In genomic region chr2:68467077-68467960, GRCh38 we compare ENCODE assay signal across 1 cellular context.
TF ChIP-seq lines count a peak whose summit lies in the region.

Gene APLF (plus strand): TSS chr2:68467585. CDS start chr2:68467732, 147 bp downstream.
A gene with protein sequence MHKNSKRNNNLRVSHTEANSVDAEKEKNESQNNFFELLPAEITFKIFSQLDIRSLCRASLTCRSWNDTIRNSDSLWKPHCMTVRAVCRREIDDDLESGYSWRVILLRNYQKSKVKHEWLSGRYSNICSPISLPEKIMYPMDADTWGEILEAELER (minus strand): TSS chr2:68467294. CDS start chr2:68465145, 2,149 bp downstream.

TF ChIP-seq in HepG2, 621 proteins besides CTCF, POLR2A, EP300 and RAD21 (continued from another document and continues in another):
- TF ChIP-seq, protein P1, sequence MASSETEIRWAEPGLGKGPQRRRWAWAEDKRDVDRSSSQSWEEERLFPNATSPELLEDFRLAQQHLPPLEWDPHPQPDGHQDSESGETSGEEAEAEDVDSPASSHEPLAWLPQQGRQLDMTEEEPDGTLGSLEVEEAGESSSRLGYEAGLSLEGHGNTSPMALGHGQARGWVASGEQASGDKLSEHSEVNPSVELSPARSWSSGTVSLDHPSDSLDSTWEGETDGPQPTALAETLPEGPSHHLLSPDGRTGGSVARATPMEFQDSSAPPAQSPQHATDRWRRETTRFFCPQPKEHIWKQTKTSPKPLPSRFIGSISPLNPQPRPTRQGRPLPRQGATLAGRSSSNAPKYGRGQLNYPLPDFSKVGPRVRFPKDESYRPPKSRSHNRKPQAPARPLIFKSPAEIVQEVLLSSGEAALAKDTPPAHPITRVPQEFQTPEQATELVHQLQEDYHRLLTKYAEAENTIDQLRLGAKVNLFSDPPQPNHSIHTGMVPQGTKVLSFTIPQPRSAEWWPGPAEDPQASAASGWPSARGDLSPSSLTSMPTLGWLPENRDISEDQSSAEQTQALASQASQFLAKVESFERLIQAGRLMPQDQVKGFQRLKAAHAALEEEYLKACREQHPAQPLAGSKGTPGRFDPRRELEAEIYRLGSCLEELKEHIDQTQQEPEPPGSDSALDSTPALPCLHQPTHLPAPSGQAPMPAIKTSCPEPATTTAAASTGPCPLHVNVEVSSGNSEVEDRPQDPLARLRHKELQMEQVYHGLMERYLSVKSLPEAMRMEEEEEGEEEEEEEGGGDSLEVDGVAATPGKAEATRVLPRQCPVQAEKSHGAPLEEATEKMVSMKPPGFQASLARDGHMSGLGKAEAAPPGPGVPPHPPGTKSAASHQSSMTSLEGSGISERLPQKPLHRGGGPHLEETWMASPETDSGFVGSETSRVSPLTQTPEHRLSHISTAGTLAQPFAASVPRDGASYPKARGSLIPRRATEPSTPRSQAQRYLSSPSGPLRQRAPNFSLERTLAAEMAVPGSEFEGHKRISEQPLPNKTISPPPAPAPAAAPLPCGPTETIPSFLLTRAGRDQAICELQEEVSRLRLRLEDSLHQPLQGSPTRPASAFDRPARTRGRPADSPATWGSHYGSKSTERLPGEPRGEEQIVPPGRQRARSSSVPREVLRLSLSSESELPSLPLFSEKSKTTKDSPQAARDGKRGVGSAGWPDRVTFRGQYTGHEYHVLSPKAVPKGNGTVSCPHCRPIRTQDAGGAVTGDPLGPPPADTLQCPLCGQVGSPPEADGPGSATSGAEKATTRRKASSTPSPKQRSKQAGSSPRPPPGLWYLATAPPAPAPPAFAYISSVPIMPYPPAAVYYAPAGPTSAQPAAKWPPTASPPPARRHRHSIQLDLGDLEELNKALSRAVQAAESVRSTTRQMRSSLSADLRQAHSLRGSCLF (CRISPR knock-in tag; IDR thresholded peaks at IDR 0.05; ENCODE audit: borderline replicate concordance) = 0 out of 2 replicates have a peak, but pooled peaks have one; percentile 65
- peak; percentile 86 for TF ChIP-seq ZNF781 (CRISPR knock-in tag; IDR thresholded peaks at IDR 0.05; ENCODE audit: borderline replicate concordance, not compliant biosample characterization)
- TF ChIP-seq ZNF776 (CRISPR knock-in tag; IDR thresholded peaks at IDR 0.05) = peak; percentile 84; the same call in 1 of the 2 replicates
- peak; percentile 24 for TF ChIP-seq ELF3 (CRISPR knock-in tag; IDR thresholded peaks at IDR 0.05)
- peak; percentile 62; the same call in 1 of the 2 replicates for TF ChIP-seq ELF4 (CRISPR knock-in tag; IDR thresholded peaks at IDR 0.05; ENCODE audit: borderline replicate concordance)
- 0 out of 2 replicates have a peak, but pooled peaks have one; percentile 41 for TF ChIP-seq MZF1 (CRISPR knock-in tag; IDR thresholded peaks at IDR 0.05; ENCODE audit: borderline replicate concordance)
- TF ChIP-seq ZNF558 (CRISPR knock-in tag; IDR thresholded peaks at IDR 0.05; ENCODE audit: borderline replicate concordance) = no peak; the same call in 1 of the 2 replicates
- TF ChIP-seq, protein P2, sequence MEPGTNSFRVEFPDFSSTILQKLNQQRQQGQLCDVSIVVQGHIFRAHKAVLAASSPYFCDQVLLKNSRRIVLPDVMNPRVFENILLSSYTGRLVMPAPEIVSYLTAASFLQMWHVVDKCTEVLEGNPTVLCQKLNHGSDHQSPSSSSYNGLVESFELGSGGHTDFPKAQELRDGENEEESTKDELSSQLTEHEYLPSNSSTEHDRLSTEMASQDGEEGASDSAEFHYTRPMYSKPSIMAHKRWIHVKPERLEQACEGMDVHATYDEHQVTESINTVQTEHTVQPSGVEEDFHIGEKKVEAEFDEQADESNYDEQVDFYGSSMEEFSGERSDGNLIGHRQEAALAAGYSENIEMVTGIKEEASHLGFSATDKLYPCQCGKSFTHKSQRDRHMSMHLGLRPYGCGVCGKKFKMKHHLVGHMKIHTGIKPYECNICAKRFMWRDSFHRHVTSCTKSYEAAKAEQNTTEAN (CRISPR knock-in tag; conservative IDR thresholded peaks at IDR 0.05) = peak; percentile 65; the same call in 1 of the 2 replicates
- TF ChIP-seq KAT8 (CRISPR knock-in tag; IDR thresholded peaks at IDR 0.05) = peak; percentile 81
- peak; percentile 26 for TF ChIP-seq U2AF1 (optimal IDR thresholded peaks at IDR 0.05; ENCODE audit: low read depth, low read length)
- TF ChIP-seq ZBTB40 (IDR thresholded peaks at IDR 0.05) = no peak
- peak; percentile 64 for TF ChIP-seq ZBTB40 (CRISPR knock-in tag; IDR thresholded peaks at IDR 0.05)
- no peak for TF ChIP-seq JUND (CRISPR knock-in tag; IDR thresholded peaks at IDR 0.05)
- peak; percentile 48; the same call in 1 of the 2 replicates for TF ChIP-seq RCOR2 (CRISPR knock-in tag; IDR thresholded peaks at IDR 0.05)
- TF ChIP-seq ZNF205 (CRISPR knock-in tag; IDR thresholded peaks at IDR 0.05) = peak; percentile 71
- peak; percentile 86 for TF ChIP-seq GATAD1 (CRISPR knock-in tag; IDR thresholded peaks at IDR 0.05)
- TF ChIP-seq ATF7 (IDR thresholded peaks at IDR 0.05) = peak; percentile 95
- TF ChIP-seq ATF7 (CRISPR knock-in tag; IDR thresholded peaks at IDR 0.05) = peak; percentile 19; the same call in 1 of the 2 replicates
- TF ChIP-seq, protein P3, sequence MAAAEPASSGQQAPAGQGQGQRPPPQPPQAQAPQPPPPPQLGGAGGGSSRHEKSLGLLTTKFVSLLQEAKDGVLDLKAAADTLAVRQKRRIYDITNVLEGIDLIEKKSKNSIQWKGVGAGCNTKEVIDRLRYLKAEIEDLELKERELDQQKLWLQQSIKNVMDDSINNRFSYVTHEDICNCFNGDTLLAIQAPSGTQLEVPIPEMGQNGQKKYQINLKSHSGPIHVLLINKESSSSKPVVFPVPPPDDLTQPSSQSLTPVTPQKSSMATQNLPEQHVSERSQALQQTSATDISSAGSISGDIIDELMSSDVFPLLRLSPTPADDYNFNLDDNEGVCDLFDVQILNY (CRISPR knock-in tag; conservative IDR thresholded peaks at IDR 0.05) = peak; percentile 92; the same call in 1 of the 2 replicates
- no peak; the same call in 1 of the 2 replicates for TF ChIP-seq ZNF430 (CRISPR knock-in tag; IDR thresholded peaks at IDR 0.05)
- TF ChIP-seq GFI1 (CRISPR knock-in tag; IDR thresholded peaks at IDR 0.05; ENCODE audit: borderline replicate concordance) = no peak
- TF ChIP-seq FOXP4 (CRISPR knock-in tag; IDR thresholded peaks at IDR 0.05) = peak; percentile 20; the same call in 1 of the 2 replicates
- peak; percentile 78; the same call in 1 of the 2 replicates for TF ChIP-seq NFAT5 (CRISPR knock-in tag; IDR thresholded peaks at IDR 0.05)
- peak; percentile 70 for TF ChIP-seq SP2 (CRISPR knock-in tag; IDR thresholded peaks at IDR 0.05)
- peak; percentile 59; the same call in 1 of the 2 replicates for TF ChIP-seq ZNF703 (CRISPR knock-in tag; IDR thresholded peaks at IDR 0.05; ENCODE audit: borderline replicate concordance)
- TF ChIP-seq ZNF766 (CRISPR knock-in tag; IDR thresholded peaks at IDR 0.05; ENCODE audit: borderline replicate concordance) = peak; percentile 43; the same call in 1 of the 2 replicates
- peak; percentile 89 for TF ChIP-seq ZNF501 (CRISPR knock-in tag; IDR thresholded peaks at IDR 0.05)
- no peak for TF ChIP-seq FOXP1 (IDR thresholded peaks at IDR 0.05)
- TF ChIP-seq FOXP1 (CRISPR knock-in tag; IDR thresholded peaks at IDR 0.05) = 0 out of 2 replicates have a peak, but pooled peaks have one; percentile 15
- TF ChIP-seq ZNF138 (CRISPR knock-in tag; IDR thresholded peaks at IDR 0.05; ENCODE audit: low read depth) = peak; percentile 78; the same call in 1 of the 2 replicates
